Comparison of ENCODE assay signal across 18 cellular contexts in genomic region chr3:55631766-55632331, GRCh38.
A peak's percentile ranks its signal among the peaks of the same experiment; 100 is the strongest.
DNase-seq lines count a peak whose midpoint lies in the region; ATAC-seq and TF ChIP-seq lines count a peak whose summit lies in the region.
"Had no signal": no experiment of that assay in that cellular context is flagged by ENCODE, and none has a peak within 500 bp of the region (broad histone marks: within the 10 kb centered on the region; RNA-seq: fewer than 3 reads in every experiment).

No MANE protein-coding gene starts in this region.

- H3K27ac ChIP-seq in endodermal cell (ENCODE audit: low read depth, low read length) = no peak overlapping the region
- no peak overlapping the region for H3K27ac ChIP-seq in uterus
- H3K27ac ChIP-seq: C4-2B, Peyer's patch, SK-N-MC had no signal

- peaks cover 2% of the 10 kb centered on the region for H3K27me3 Mint-ChIP-seq in endodermal cell (ENCODE audit: insufficient read depth)

- H3K9me3 ChIP-seq in endodermal cell (ENCODE audit: control insufficient read depth, low read length) = no peaks in the 10 kb centered on the region
- H3K9me3 ChIP-seq in uterus = no peaks in the 10 kb centered on the region
- H3K9me3 ChIP-seq: Peyer's patch had no signal

- H3K27me3 ChIP-seq in endodermal cell (ENCODE audit: control insufficient read depth, insufficient read depth, low read length, poor library complexity, severe bottlenecking) (no peaks in the 10 kb centered on the region), uterus (no peaks in the 10 kb centered on the region)
- H3K27me3 ChIP-seq: Peyer's patch had no signal

- TF ChIP-seq CTCF in endodermal cell (conservative IDR thresholded peaks at IDR 0.05) = no peak
- no peak for TF ChIP-seq CTCF in uterus (IDR thresholded peaks at IDR 0.05)

- H3K4me1 Mint-ChIP-seq in endodermal cell = peaks cover 5% of the 10 kb centered on the region
- H3K4me1 Mint-ChIP-seq: T-cell had no signal

- no peak overlapping the region for H3K4me3 ChIP-seq in endodermal cell (ENCODE audit: low read length)
- no peak overlapping the region for H3K4me3 ChIP-seq in uterus
- H3K4me3 ChIP-seq: Peyer's patch, SK-N-MC had no signal

- no peak overlapping the region for H3K27ac Mint-ChIP-seq in endodermal cell
- H3K27ac Mint-ChIP-seq: HFFc6, T-cell had no signal

- H3K36me3 ChIP-seq in endodermal cell (ENCODE audit: control insufficient read depth, insufficient read depth, low read length) (no peaks in the 10 kb centered on the region), uterus (no peaks in the 10 kb centered on the region)
- H3K36me3 ChIP-seq: Peyer's patch had no signal

- H3K9ac ChIP-seq in endodermal cell (ENCODE audit: extremely low read depth, low read length, poor library complexity, severe bottlenecking) = no peak overlapping the region

- peak; percentile 42 for DNase-seq in CD1c-positive myeloid dendritic cell (ENCODE audit: extremely low spot score)
- DNase-seq in NCI-H226 = peak; percentile 46
- peak; percentile 69 for DNase-seq in endodermal cell
- DNase-seq in posterior cingulate gyrus = no peak
- no peak for DNase-seq in uterus
- DNase-seq in activated CD4-positive, alpha-beta T cell treated with anti-CD3 and anti-CD28 coated beads, Interleukin-2, amount 50 U/mL, for 1 hour = no peak
- DNase-seq: DMS153, HFFc6, NCI-H1417 treated with DMSO at 0.1 percent for 48 hours, NCI-H2029 treated with DMSO at 0.1 percent for 48 hours, NCI-H2171 treated with DMSO at 0.1 percent for 48 hours, Peyer's patch, Right ventricle myocardium superior, T-cell had no signal

- no peak for TF ChIP-seq POLR2A in uterus (IDR thresholded peaks at IDR 0.05)

- H3K9me3 Mint-ChIP-seq in endodermal cell = no peaks in the 10 kb centered on the region
- H3K9me3 Mint-ChIP-seq: HFFc6, T-cell had no signal

- intact Hi-C loops in posterior cingulate gyrus (cut with DNase I) = no loop called here
- intact Hi-C loops in uterus (cut with DNase I; ENCODE audit: low total_unique reads) = no loop called here

- WGBS in endodermal cell (ENCODE audit: insufficient coverage in 1 of 2, insufficient read length in 1 of 2), 2 experiments = 91 to 93% methylated on average over 1 of the region's 1 CpG

- no peak overlapping the region for H3K4me3 Mint-ChIP-seq in endodermal cell
- H3K4me3 Mint-ChIP-seq: HFFc6, T-cell had no signal

- peak; percentile 65 for ATAC-seq in GM18511 (IDR thresholded peaks at IDR 0.05; ENCODE audit: unreplicated experiment)
- no peak for ATAC-seq in GM21825 (IDR thresholded peaks at IDR 0.05; ENCODE audit: unreplicated experiment)
- ATAC-seq: T-cell had no signal

- H3K4me1 ChIP-seq in endodermal cell (ENCODE audit: control insufficient read depth, insufficient read depth, low read length) (peaks cover 3% of the 10 kb centered on the region), uterus (no peaks in the 10 kb centered on the region)
- H3K4me1 ChIP-seq: Peyer's patch had no signal

- no peaks in the 10 kb centered on the region for H3K36me3 Mint-ChIP-seq in endodermal cell (ENCODE audit: low read depth)
- H3K36me3 Mint-ChIP-seq: T-cell had no signal

Comparison
In these comparisons a context has a peak if more than half of its experiments do, and no peak if none do; other contexts are left out.
1. DNase-seq: peak in CD1c-positive myeloid dendritic cell (single experiment), NCI-H226 (single experiment) and endodermal cell (single experiment); none in posterior cingulate gyrus (0 of 10), uterus (0 of 2) and activated CD4-positive, alpha-beta T cell treated with anti-CD3 and anti-CD28 coated beads, Interleukin-2, amount 50 U/mL, for 1 hour (single experiment).